12 cellular contexts compared by ENCODE assay signal in genomic region chr17:50459081-50459676, GRCh38. TPM values are rescaled to one million over a fixed set of nuclear protein-coding genes. Genes with fewer than 3 reads are reported as not detected.
DNase-seq lines count a peak whose midpoint lies in the region; ATAC-seq, FAIRE-seq and TF ChIP-seq lines count a peak whose summit lies in the region.
"Had no signal": no experiment of that assay in that cellular context is flagged by ENCODE, and none has a peak within 500 bp of the region (broad histone marks: within the 10 kb centered on the region; RNA-seq: fewer than 3 reads in every experiment).

No MANE protein-coding gene starts in this region.

- H3K27ac ChIP-seq in A549 (no peak overlapping the region), HCT116 (ENCODE audit: low read depth, low read length) (peak overlapping the region; percentile 2; the same call in 1 of the 2 replicates)
- H3K27ac ChIP-seq: RWPE1 had no signal

- no peak for TF ChIP-seq CTCF in A549 (IDR thresholded peaks at IDR 0.05)
- TF ChIP-seq CTCF in HCT116 (IDR thresholded peaks at IDR 0.05 in 2 of 3, conservative IDR thresholded peaks at IDR 0.05 in 1 of 3; ENCODE audit: borderline replicate concordance in 1 of 3, insufficient read depth in 1 of 3, low read depth in 2 of 3, low read length in 2 of 3): no peak

- no peaks in the 10 kb centered on the region for H3K36me3 ChIP-seq in HCT116 (ENCODE audit: control insufficient read depth in 1 of 2, insufficient read depth in 2 of 2, low read length in 2 of 2)

- BruUV-seq in HCT116 (replicated peaks; lab: Mats Ljungman, UMichigan): no TSS peak

- TF ChIP-seq RAD21 in A549 (conservative IDR thresholded peaks at IDR 0.05 in 1 of 2, IDR thresholded peaks at IDR 0.05 in 1 of 2): no peak
- TF ChIP-seq RAD21 in HCT116 (IDR thresholded peaks at IDR 0.05; ENCODE audit: low read depth): no peak

- no peaks in the 10 kb centered on the region for H3K9me2 ChIP-seq in HCT116 (ENCODE audit: insufficient read depth)

- H4K20me1 ChIP-seq in HCT116 (ENCODE audit: insufficient read depth): no peaks in the 10 kb centered on the region

- H3K9me3 Mint-ChIP-seq in natural killer cell treated with Interleukin-12 subunit alpha and Interleukin-12 subunit beta and Interleukin-15 and Interleukin-18, amount 100 ng/mL, for 72 hours: no peaks in the 10 kb centered on the region

- TF ChIP-seq EP300 in A549 (IDR thresholded peaks at IDR 0.05): no peak

- H3K4me1 ChIP-seq in A549: peaks cover 9% of the 10 kb centered on the region; the same call in 2 of the 3 replicates
- H3K4me1 ChIP-seq in HCT116 (ENCODE audit: control insufficient read depth in 1 of 2, insufficient read depth in 2 of 2, low read length in 2 of 2): peaks cover 19 to 36% of the 10 kb centered on the region in 2 experiments

- no peak overlapping the region for H3K4me2 ChIP-seq in A549
- H3K4me2 ChIP-seq in HCT116 (ENCODE audit: low read length): peak overlapping the region; percentile 37

- no peak overlapping the region for H3K9ac ChIP-seq in HCT116 (ENCODE audit: low read length)

- ATAC-seq in A549 (peak in 1 of 2 experiments; percentile 58; a peak in 3 of 6 replicates), HCT116 (peak; percentile 75), GM18519 (IDR thresholded peaks at IDR 0.05; ENCODE audit: low FRiP score, unreplicated experiment) (no peak)
- ATAC-seq in natural killer cell treated with Interleukin-12 subunit alpha and Interleukin-12 subunit beta and Interleukin-15 and Interleukin-18, amount 100 ng/mL, for 72 hours: no peak
- ATAC-seq: right cardiac atrium had no signal

- no peak overlapping the region for H3K27ac Mint-ChIP-seq in natural killer cell treated with Interleukin-12 subunit alpha and Interleukin-12 subunit beta and Interleukin-15 and Interleukin-18, amount 100 ng/mL, for 72 hours

- RAD21 ChIA-PET in HCT116 (lab: Charles Lee; ENCODE audit: low non-redundant PET in 1 of 2, low total read pairs in 2 of 2, uncharacterized antibody in 2 of 2, unreplicated experiment in 2 of 2): no interaction called here

- no peak overlapping the region for H2AFZ ChIP-seq in HCT116 (ENCODE audit: low read depth, low read length, poor library complexity, severe bottlenecking)

- H3K4me3 Mint-ChIP-seq in natural killer cell treated with Interleukin-12 subunit alpha and Interleukin-12 subunit beta and Interleukin-15 and Interleukin-18, amount 100 ng/mL, for 72 hours: no peak overlapping the region

- no peaks in the 10 kb centered on the region for H3K36me3 Mint-ChIP-seq in natural killer cell treated with Interleukin-12 subunit alpha and Interleukin-12 subunit beta and Interleukin-15 and Interleukin-18, amount 100 ng/mL, for 72 hours

- FAIRE-seq in A549 (lab: Jason Lieb, UNC): no peak
- FAIRE-seq: TTC549 had no signal

- POLR2A ChIA-PET in A549 (lab: Yijun Ruan, JAX) (no interaction called here), HCT116 (lab: Charles Lee) (no interaction called here)

- H3K27me3 ChIP-seq in HCT116 (ENCODE audit: insufficient read depth, low read length): no peaks in the 10 kb centered on the region

- DNase-seq in A549 (ENCODE audit: low read depth in 1 of 2, low spot score in 1 of 2) (peak in 1 of 2 experiments; percentile 48), HCT116 (ENCODE audit: low read depth, low spot score) (peak; percentile 15), SHP77 treated with DMSO at 0.1 percent for 48 hours (lab: John Stamatoyannopoulos, UW) (peak; percentile 20), kidney tubule cell (ENCODE audit: low spot score) (peak; percentile 48), NCI-H146 (lab: John Stamatoyannopoulos, UW) (no peak)
- DNase-seq in stimulated activated CD4-positive, alpha-beta T cell treated with anti-CD3 and anti-CD28 coated beads, Interleukin-4, amount 100 ng/mL, for 1 hour: no peak
- DNase-seq in natural killer cell treated with Interleukin-12 subunit alpha and Interleukin-12 subunit beta and Interleukin-15 and Interleukin-18, amount 100 ng/mL, for 72 hours (ENCODE audit: low spot score): no peak
- DNase-seq: amniotic stem cell, right cardiac atrium had no signal

- no peaks in the 10 kb centered on the region for H3K27me3 Mint-ChIP-seq in natural killer cell treated with Interleukin-12 subunit alpha and Interleukin-12 subunit beta and Interleukin-15 and Interleukin-18, amount 100 ng/mL, for 72 hours

- H3K9me3 ChIP-seq in A549 (no peaks in the 10 kb centered on the region), HCT116 (ENCODE audit: control insufficient read depth in 1 of 2, insufficient read depth in 1 of 2, low read depth in 1 of 2, low read length in 2 of 2) (no peaks in the 10 kb centered on the region)

- intact Hi-C loops in HCT116 (cut with micrococcal nuclease): no loop called here

- TF ChIP-seq POLR2A in A549 (IDR thresholded peaks at IDR 0.05; ENCODE audit: low read length) (no peak), HCT116 (IDR thresholded peaks at IDR 0.05; ENCODE audit: borderline replicate concordance, extremely low read depth, insufficient read depth, insufficient read length) (no peak)

- H3K4me3 ChIP-seq in A549 (no peak overlapping the region), HCT116 (replicated peaks in 1 of 2; ENCODE audit: low read depth in 1 of 2, low read length in 2 of 2) (no peak overlapping the region)

- WGBS in A549 (ENCODE audit: missing lambda C conversion rate): 57% methylated on average over 11 of the region's 11 CpGs

- H3K79me2 ChIP-seq in HCT116 (ENCODE audit: insufficient read depth, low read length): no peaks in the 10 kb centered on the region

- CTCF ChIA-PET in A549 (lab: Yijun Ruan, JAX): interaction anchor here (0.8 to 19.6 kb wide), 5 partner anchors 11 to 94 kb away, joined by 3 to 238 read pairs (median 3); partner anchors contain the start of genes LRRC59 and RSAD1
- CTCF ChIA-PET in HCT116 (lab: Charles Lee): interaction anchor here (1.7 kb wide), 1 partner anchor 62 kb away, joined by 4 read pairs; the partner anchor contains the start of gene LRRC59

- no peaks in the 10 kb centered on the region for H3K4me1 Mint-ChIP-seq in natural killer cell treated with Interleukin-12 subunit alpha and Interleukin-12 subunit beta and Interleukin-15 and Interleukin-18, amount 100 ng/mL, for 72 hours (ENCODE audit: low read depth in 2 of 2)

TF ChIP-seq in A549, 52 proteins besides CTCF, POLR2A, EP300 and RAD21:
- no peak for TF ChIP-seq FOSL2 (IDR thresholded peaks at IDR 0.05)
- TF ChIP-seq FOSL2 (CRISPR knock-in tag; IDR thresholded peaks at IDR 0.05): peak; percentile 15; the same call in 1 of the 2 replicates
- no peak for TF ChIP-seq ESRRA (IDR thresholded peaks at IDR 0.05; ENCODE audit: borderline replicate concordance, low read length)

TF ChIP-seq in HCT116, 20 proteins besides CTCF, POLR2A, EP300 and RAD21 (continues in another document):
- TF ChIP-seq SIN3A (IDR thresholded peaks at IDR 0.05; ENCODE audit: low read depth): no peak

RNA-seq across cellular contexts. Expression of gene CHAD, which starts 9.5 kb away (rescaled TPM):
- polyA plus RNA-seq in A549 (2011; rRNA removed): not detected in 2 replicates
- 0.03 TPM in 1 of 2 replicates, not detected in the other for polyA plus RNA-seq in A549 (2012; cell fraction: cytosol; rRNA removed)
- polyA plus RNA-seq in A549 (2012; cell fraction: nucleus; rRNA removed): 0.04 TPM in 1 of 2 replicates, not detected in the other
- not detected in 3 replicates for polyA plus RNA-seq in A549 (2017; fragmentation: RNase III; extraction: RNeasy Plus Mini Kit Qiagen cat#74134 plus additional on column Dnase treatment)
- not detected in 2 replicates for polyA minus RNA-seq in A549 (2011; rRNA and poly(A)+ RNA removed)
- total RNA-seq in HCT116 (2021; ENCODE audit: unreplicated experiment): not detected
- polyA plus RNA-seq in HCT116 (2012): 1.2 and 1.3 TPM in 2 replicates
- not detected for total RNA-seq in natural killer cell treated with Interleukin-12 subunit alpha and Interleukin-12 subunit beta and Interleukin-15 and Interleukin-18, amount 100 ng/mL, for 72 hours

RNA-seq across cellular contexts. Expression of gene RSAD1, which starts 19.5 kb away (rescaled TPM):
- polyA plus RNA-seq in A549 (2011; rRNA removed) (38.2 and 47.2 TPM in 2 replicates), A549 (2017; fragmentation: RNase III; extraction: RNeasy Plus Mini Kit Qiagen cat#74134 plus additional on column Dnase treatment) (36.3 to 42.0 TPM (median 40.9 TPM) in 3 replicates)
- 32.7 and 42.8 TPM in 2 replicates for polyA plus RNA-seq in A549 (2012; cell fraction: cytosol; rRNA removed)
- 81.1 and 85.4 TPM in 2 replicates for polyA plus RNA-seq in A549 (2012; cell fraction: nucleus; rRNA removed)
- polyA minus RNA-seq in A549 (2011; rRNA and poly(A)+ RNA removed): 29.3 and 30.0 TPM in 2 replicates
- 82.7 TPM for total RNA-seq in HCT116 (2021; ENCODE audit: unreplicated experiment)
- polyA plus RNA-seq in HCT116 (2012): 50.4 and 56.4 TPM in 2 replicates
- total RNA-seq in natural killer cell treated with Interleukin-12 subunit alpha and Interleukin-12 subunit beta and Interleukin-15 and Interleukin-18, amount 100 ng/mL, for 72 hours: 10 to 100 TPM; 34.3 to 54.2 TPM

RNA-seq across cellular contexts. Expression of gene ACSF2, which starts 33.2 kb away (rescaled TPM):
- polyA plus RNA-seq in A549 (2011; rRNA removed) (28.9 and 33.6 TPM in 2 replicates), A549 (2017; fragmentation: RNase III; extraction: RNeasy Plus Mini Kit Qiagen cat#74134 plus additional on column Dnase treatment) (16.3 to 24.4 TPM (median 21.5 TPM) in 3 replicates)
- polyA plus RNA-seq in A549 (2012; cell fraction: cytosol; rRNA removed): 14.0 and 17.2 TPM in 2 replicates
- polyA plus RNA-seq in A549 (2012; cell fraction: nucleus; rRNA removed): 49.4 and 67.7 TPM in 2 replicates
- 45.1 and 48.8 TPM in 2 replicates for polyA minus RNA-seq in A549 (2011; rRNA and poly(A)+ RNA removed)
- 52.4 TPM for total RNA-seq in HCT116 (2021; ENCODE audit: unreplicated experiment)
- polyA plus RNA-seq in HCT116 (2012): 34.4 and 40.5 TPM in 2 replicates
- 10 to 100 TPM in 1 of 2 donors, 1 to 10 TPM in 1; 6.9 to 13.4 TPM for total RNA-seq in natural killer cell treated with Interleukin-12 subunit alpha and Interleukin-12 subunit beta and Interleukin-15 and Interleukin-18, amount 100 ng/mL, for 72 hours

RNA-seq across cellular contexts. Expression of gene MYCBPAP, which starts 49.1 kb away (rescaled TPM):
- polyA plus RNA-seq in A549 (2011; rRNA removed) (2.5 and 4.1 TPM in 2 replicates), A549 (2017; fragmentation: RNase III; extraction: RNeasy Plus Mini Kit Qiagen cat#74134 plus additional on column Dnase treatment) (0.93 to 2.1 TPM (median 1.2 TPM) in 3 replicates)
- polyA plus RNA-seq in A549 (2012; cell fraction: cytosol; rRNA removed): 0.59 and 0.89 TPM in 2 replicates
- polyA plus RNA-seq in A549 (2012; cell fraction: nucleus; rRNA removed): 3.0 and 3.7 TPM in 2 replicates
- polyA minus RNA-seq in A549 (2011; rRNA and poly(A)+ RNA removed): 3.2 and 3.9 TPM in 2 replicates
- not detected for total RNA-seq in HCT116 (2021; ENCODE audit: unreplicated experiment)
- polyA plus RNA-seq in HCT116 (2012): 0.45 TPM in 1 of 2 replicates, not detected in the other
- total RNA-seq in natural killer cell treated with Interleukin-12 subunit alpha and Interleukin-12 subunit beta and Interleukin-15 and Interleukin-18, amount 100 ng/mL, for 72 hours: 1 to 10 TPM; 1.1 to 2.8 TPM

Comparison
In these comparisons a context has a peak if more than half of its experiments do, and no peak if none do; other contexts are left out.
1. DNase-seq: peak in HCT116 (single experiment), SHP77 treated with DMSO at 0.1 percent for 48 hours (single experiment) and kidney tubule cell (single experiment); none in NCI-H146 (single experiment), stimulated activated CD4-positive, alpha-beta T cell treated with anti-CD3 and anti-CD28 coated beads, Interleukin-4, amount 100 ng/mL, for 1 hour (single experiment) and natural killer cell treated with Interleukin-12 subunit alpha and Interleukin-12 subunit beta and Interleukin-15 and Interleukin-18, amount 100 ng/mL, for 72 hours (single experiment).